In the genomic region with DNA sequence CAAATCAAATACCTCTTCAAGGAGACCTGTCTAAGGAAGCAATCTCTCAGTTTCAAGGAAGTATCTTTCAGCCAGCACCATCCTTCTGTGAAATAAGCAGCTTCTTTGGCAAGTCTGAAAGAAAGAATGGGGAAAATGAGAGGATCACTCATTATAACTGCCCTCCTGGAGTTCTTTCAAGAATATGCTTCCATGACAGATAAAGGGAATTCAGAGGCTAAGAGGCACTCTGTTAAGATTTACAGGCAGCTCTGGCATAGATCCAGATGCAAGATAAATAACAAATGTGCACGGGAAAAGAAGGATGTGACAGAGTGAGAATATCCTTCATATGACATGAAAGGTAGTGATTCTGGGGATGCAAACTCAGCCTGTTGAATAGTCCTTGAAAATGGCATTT, we compare ENCODE assay signal across 28 cellular contexts.
"Had no signal": no experiment of that assay in that cellular context is flagged by ENCODE, and none has a peak within 500 bp of the region (broad histone marks: within the 10 kb centered on the region; RNA-seq: fewer than 3 reads in every experiment).

No MANE protein-coding gene starts in this region.

- H3K27me3 Mint-ChIP-seq: activated naive CD8-positive, alpha-beta T cell; effector memory CD8-positive, alpha-beta T cell; memory B cell; stimulated activated memory B cell treated with anti-CD40 and anti-IgM and Interleukin-4, amounts not matched to agents 10 μg/mL and 1 μg/mL and 100 μg/mL, for 72 hours had no signal

- H3K4me3 ChIP-seq: adrenal gland, ascending aorta, colonic mucosa, dorsolateral prefrontal cortex, esophagus muscularis mucosa, gastrocnemius medialis, transverse colon had no signal

- ATAC-seq: activated T-cell treated with anti-CD3 and anti-CD28 coated beads, Interleukin-2, amount 50 U/mL, for 4 hours; effector memory CD8-positive, alpha-beta T cell; gastrocnemius medialis; left cardiac atrium; sciatic nerve; stimulated activated memory B cell treated with anti-CD40 and anti-IgM and Interleukin-4, amounts not matched to agents 10 μg/mL and 1 μg/mL and 100 μg/mL, for 72 hours had no signal

- H3K9me3 Mint-ChIP-seq: activated T-helper 2 cell treated with anti-CD3 and anti-CD28 coated beads, Interferon-gamma antibody, Interleukin-2, Interleukin-4, amounts not matched to agents 10 μg/mL and 5 μg/mL and 100 μg/mL, durations not matched to agents 14 hours and 24 hours and 36 hours; nephron progenitor cell had no signal

- H3K27me3 ChIP-seq: adrenal gland, ascending aorta, colonic mucosa, dorsolateral prefrontal cortex, esophagus muscularis mucosa, gastrocnemius medialis, transverse colon had no signal

- H3K4me1 Mint-ChIP-seq: memory B cell; nephron progenitor cell; stimulated activated memory B cell treated with anti-CD40 and anti-IgM and Interleukin-4, amounts not matched to agents 10 μg/mL and 1 μg/mL and 100 μg/mL, for 72 hours had no signal

- H3K36me3 ChIP-seq: adrenal gland, ascending aorta, colonic mucosa, esophagus muscularis mucosa, gastrocnemius medialis, transverse colon had no signal

- H3K4me3 Mint-ChIP-seq: activated naive CD8-positive, alpha-beta T cell; activated T-cell treated with anti-CD3 and anti-CD28 coated beads, Interleukin-2, amount 50 U/mL, for 4 hours; effector memory CD8-positive, alpha-beta T cell; memory B cell; nephron progenitor cell; stimulated activated memory B cell treated with anti-CD40 and anti-IgM and Interleukin-4, amounts not matched to agents 10 μg/mL and 1 μg/mL and 100 μg/mL, for 72 hours had no signal

- H3K27ac ChIP-seq: adrenal gland, ascending aorta, colonic mucosa, esophagus muscularis mucosa, gastrocnemius medialis, transverse colon had no signal

- H3K9me3 ChIP-seq: adrenal gland, ascending aorta, colonic mucosa, gastrocnemius medialis had no signal

- H3K4me1 ChIP-seq: adrenal gland, ascending aorta, colonic mucosa, esophagus muscularis mucosa, gastrocnemius medialis, transverse colon had no signal

- H3K27ac Mint-ChIP-seq: activated naive CD8-positive, alpha-beta T cell; activated T-helper 2 cell treated with anti-CD3 and anti-CD28 coated beads, Interferon-gamma antibody, Interleukin-2, Interleukin-4, amounts not matched to agents 10 μg/mL and 5 μg/mL and 100 μg/mL, durations not matched to agents 14 hours and 24 hours and 36 hours; effector memory CD8-positive, alpha-beta T cell; memory B cell; nephron progenitor cell; stimulated activated memory B cell treated with anti-CD40 and anti-IgM and Interleukin-4, amounts not matched to agents 10 μg/mL and 1 μg/mL and 100 μg/mL, for 72 hours had no signal

- H3K36me3 Mint-ChIP-seq: activated naive CD8-positive, alpha-beta T cell; memory B cell; stimulated activated memory B cell treated with anti-CD40 and anti-IgM and Interleukin-4, amounts not matched to agents 10 μg/mL and 1 μg/mL and 100 μg/mL, for 72 hours had no signal

- DNase-seq: activated CD4-positive, alpha-beta T cell treated with anti-CD3 and anti-CD28 coated beads for 4 hours; activated CD4-positive, alpha-beta T cell treated with anti-CD3 and anti-CD28 coated beads, Interleukin-2, amount 50 U/mL, for 48 hours; activated CD4-positive, CD25-positive, alpha-beta regulatory T cell; activated CD8-positive, alpha-beta memory T cell treated with anti-CD3 and anti-CD28 coated beads, Interleukin-2, amount 50 U/mL, for 48 hours; activated naive CD4-positive, alpha-beta T cell; activated T-cell treated with anti-CD3 and anti-CD28 coated beads, Interleukin-2, amount 50 U/mL, for 4 hours; adrenal gland; central memory CD4-positive, alpha-beta T cell; colonic mucosa; effector memory CD8-positive, alpha-beta T cell; gastrocnemius medialis; head of caudate nucleus; hypothalamus; islet precursor cell; left cardiac atrium; nephron progenitor cell; small intestine; stimulated activated CD4-positive, alpha-beta T cell treated with anti-CD3 and anti-CD28 coated beads, Interleukin-15, amount 100 ng/mL, for 24 hours; T1000; transverse colon had no signal
